Comparison of ENCODE assay signal across 1 cellular context in the genomic region with DNA sequence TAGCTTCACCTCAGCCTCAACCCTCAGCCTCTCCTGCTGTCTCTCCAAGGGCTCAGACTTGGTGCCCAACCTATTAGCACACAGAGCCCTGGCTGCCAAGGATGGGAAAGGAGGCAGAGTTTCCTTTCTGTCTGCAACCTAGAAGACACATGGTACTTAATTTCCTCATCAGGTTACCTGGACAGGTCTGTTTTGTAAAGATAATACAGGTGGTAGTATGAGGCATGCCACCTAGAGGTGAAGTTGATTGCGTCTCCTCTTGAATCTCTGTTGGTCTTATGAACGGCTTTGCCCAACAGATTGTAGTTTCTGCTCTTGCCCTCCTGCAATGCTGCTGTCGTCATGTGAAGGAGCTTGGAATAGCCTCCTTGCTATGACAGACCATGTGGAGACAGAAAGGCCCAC.
A peak's percentile ranks its signal among the peaks of the same experiment; 100 is the strongest.
TF ChIP-seq lines count a peak whose summit lies in the region.

No MANE protein-coding gene starts in this region.

TF ChIP-seq in HepG2, 621 proteins besides CTCF, POLR2A, EP300 and RAD21 (continued from another document and continues in another):
- TF ChIP-seq, protein P1, sequence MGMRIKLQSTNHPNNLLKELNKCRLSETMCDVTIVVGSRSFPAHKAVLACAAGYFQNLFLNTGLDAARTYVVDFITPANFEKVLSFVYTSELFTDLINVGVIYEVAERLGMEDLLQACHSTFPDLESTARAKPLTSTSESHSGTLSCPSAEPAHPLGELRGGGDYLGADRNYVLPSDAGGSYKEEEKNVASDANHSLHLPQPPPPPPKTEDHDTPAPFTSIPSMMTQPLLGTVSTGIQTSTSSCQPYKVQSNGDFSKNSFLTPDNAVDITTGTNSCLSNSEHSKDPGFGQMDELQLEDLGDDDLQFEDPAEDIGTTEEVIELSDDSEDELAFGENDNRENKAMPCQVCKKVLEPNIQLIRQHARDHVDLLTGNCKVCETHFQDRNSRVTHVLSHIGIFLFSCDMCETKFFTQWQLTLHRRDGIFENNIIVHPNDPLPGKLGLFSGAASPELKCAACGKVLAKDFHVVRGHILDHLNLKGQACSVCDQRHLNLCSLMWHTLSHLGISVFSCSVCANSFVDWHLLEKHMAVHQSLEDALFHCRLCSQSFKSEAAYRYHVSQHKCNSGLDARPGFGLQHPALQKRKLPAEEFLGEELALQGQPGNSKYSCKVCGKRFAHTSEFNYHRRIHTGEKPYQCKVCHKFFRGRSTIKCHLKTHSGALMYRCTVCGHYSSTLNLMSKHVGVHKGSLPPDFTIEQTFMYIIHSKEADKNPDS (CRISPR knock-in tag; IDR thresholded peaks at IDR 0.05): no peak
- TF ChIP-seq ZC3H13 (CRISPR knock-in tag; IDR thresholded peaks at IDR 0.05) (no peak), ZNF296 (CRISPR knock-in tag; conservative IDR thresholded peaks at IDR 0.05) (no peak), CREM (IDR thresholded peaks at IDR 0.05) (no peak), CREM (CRISPR knock-in tag; IDR thresholded peaks at IDR 0.05) (no peak), SAP130 (CRISPR knock-in tag; IDR thresholded peaks at IDR 0.05; ENCODE audit: low read depth) (peak; percentile 28; the same call in 1 of the 2 replicates), MYC (CRISPR knock-in tag; IDR thresholded peaks at IDR 0.05; ENCODE audit: borderline replicate concordance) (no peak), ZFX (CRISPR knock-in tag; IDR thresholded peaks at IDR 0.05; ENCODE audit: low read depth) (no peak), NR2F2 (IDR thresholded peaks at IDR 0.05; ENCODE audit: borderline replicate concordance, low read depth) (no peak), ZNF547 (CRISPR knock-in tag; IDR thresholded peaks at IDR 0.05) (no peak), RBAK (CRISPR knock-in tag; IDR thresholded peaks at IDR 0.05) (no peak), KLF9 (CRISPR knock-in tag; IDR thresholded peaks at IDR 0.05; ENCODE audit: low read depth) (no peak), TBX2 (CRISPR knock-in tag; IDR thresholded peaks at IDR 0.05; ENCODE audit: borderline replicate concordance) (no peak), SP2 (CRISPR knock-in tag; IDR thresholded peaks at IDR 0.05) (no peak), ZNF557 (CRISPR knock-in tag; IDR thresholded peaks at IDR 0.05) (no peak), ZNF143 (CRISPR knock-in tag; IDR thresholded peaks at IDR 0.05) (no peak), ZNF12 (CRISPR knock-in tag; IDR thresholded peaks at IDR 0.05) (no peak), THAP11 (CRISPR knock-in tag; IDR thresholded peaks at IDR 0.05) (0 out of 2 replicates have a peak, but pooled peaks have one; percentile 20), KLF11 (CRISPR knock-in tag; IDR thresholded peaks at IDR 0.05) (no peak)
- TF ChIP-seq, protein P2, sequence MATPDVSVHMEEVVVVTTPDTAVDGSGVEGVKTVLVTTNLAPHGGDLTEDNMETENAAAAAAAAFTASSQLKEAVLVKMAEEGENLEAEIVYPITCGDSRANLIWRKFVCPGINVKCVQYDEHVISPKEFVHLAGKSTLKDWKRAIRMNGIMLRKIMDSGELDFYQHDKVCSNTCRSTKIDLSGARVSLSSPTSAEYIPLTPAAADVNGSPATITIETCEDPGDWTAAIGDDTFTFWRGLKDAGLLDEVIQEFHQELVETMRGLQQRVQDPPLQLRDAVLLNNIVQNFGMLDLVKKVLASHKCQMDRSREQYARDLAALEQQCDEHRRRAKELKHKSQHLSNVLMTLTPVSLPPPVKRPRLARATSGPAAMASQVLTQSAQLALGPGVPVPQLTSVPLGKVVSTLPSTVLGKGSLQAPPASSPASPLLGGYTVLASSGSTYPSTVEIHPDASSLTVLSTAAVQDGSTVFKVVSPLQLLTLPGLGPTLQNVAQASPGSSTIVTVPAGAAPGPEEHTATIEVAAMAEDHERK (CRISPR knock-in tag; IDR thresholded peaks at IDR 0.05; ENCODE audit: low read depth): no peak
- TF ChIP-seq, protein P3, sequence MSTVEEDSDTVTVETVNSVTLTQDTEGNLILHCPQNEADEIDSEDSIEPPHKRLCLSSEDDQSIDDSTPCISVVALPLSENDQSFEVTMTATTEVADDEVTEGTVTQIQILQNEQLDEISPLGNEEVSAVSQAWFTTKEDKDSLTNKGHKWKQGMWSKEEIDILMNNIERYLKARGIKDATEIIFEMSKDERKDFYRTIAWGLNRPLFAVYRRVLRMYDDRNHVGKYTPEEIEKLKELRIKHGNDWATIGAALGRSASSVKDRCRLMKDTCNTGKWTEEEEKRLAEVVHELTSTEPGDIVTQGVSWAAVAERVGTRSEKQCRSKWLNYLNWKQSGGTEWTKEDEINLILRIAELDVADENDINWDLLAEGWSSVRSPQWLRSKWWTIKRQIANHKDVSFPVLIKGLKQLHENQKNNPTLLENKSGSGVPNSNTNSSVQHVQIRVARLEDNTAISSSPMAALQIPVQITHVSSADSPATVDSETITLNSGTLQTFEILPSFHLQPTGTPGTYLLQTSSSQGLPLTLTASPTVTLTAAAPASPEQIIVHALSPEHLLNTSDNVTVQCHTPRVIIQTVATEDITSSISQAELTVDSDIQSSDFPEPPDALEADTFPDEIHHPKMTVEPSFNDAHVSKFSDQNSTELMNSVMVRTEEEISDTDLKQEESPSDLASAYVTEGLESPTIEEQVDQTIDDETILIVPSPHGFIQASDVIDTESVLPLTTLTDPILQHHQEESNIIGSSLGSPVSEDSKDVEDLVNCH (CRISPR knock-in tag; IDR thresholded peaks at IDR 0.05): no peak
- TF ChIP-seq, protein P4, sequence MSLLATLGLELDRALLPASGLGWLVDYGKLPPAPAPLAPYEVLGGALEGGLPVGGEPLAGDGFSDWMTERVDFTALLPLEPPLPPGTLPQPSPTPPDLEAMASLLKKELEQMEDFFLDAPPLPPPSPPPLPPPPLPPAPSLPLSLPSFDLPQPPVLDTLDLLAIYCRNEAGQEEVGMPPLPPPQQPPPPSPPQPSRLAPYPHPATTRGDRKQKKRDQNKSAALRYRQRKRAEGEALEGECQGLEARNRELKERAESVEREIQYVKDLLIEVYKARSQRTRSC (CRISPR knock-in tag; IDR thresholded peaks at IDR 0.05; ENCODE audit: low read depth): no peak
- TF ChIP-seq, protein P5, sequence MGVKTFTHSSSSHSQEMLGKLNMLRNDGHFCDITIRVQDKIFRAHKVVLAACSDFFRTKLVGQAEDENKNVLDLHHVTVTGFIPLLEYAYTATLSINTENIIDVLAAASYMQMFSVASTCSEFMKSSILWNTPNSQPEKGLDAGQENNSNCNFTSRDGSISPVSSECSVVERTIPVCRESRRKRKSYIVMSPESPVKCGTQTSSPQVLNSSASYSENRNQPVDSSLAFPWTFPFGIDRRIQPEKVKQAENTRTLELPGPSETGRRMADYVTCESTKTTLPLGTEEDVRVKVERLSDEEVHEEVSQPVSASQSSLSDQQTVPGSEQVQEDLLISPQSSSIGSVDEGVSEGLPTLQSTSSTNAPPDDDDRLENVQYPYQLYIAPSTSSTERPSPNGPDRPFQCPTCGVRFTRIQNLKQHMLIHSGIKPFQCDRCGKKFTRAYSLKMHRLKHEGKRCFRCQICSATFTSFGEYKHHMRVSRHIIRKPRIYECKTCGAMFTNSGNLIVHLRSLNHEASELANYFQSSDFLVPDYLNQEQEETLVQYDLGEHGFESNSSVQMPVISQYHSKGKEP (CRISPR knock-in tag; IDR thresholded peaks at IDR 0.05): 0 out of 2 replicates have a peak, but pooled peaks have one; percentile 59
- TF ChIP-seq, protein P6, sequence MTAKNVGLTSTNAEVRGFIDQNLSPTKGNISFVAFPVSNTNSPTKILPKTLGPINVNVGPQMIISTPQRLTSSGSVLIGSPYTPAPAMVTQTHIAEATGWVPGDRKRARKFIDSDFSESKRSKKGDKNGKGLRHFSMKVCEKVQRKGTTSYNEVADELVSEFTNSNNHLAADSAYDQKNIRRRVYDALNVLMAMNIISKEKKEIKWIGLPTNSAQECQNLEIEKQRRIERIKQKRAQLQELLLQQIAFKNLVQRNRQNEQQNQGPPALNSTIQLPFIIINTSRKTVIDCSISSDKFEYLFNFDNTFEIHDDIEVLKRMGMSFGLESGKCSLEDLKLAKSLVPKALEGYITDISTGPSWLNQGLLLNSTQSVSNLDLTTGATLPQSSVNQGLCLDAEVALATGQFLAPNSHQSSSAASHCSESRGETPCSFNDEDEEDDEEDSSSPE (CRISPR knock-in tag; IDR thresholded peaks at IDR 0.05): no peak
- TF ChIP-seq, protein P7, sequence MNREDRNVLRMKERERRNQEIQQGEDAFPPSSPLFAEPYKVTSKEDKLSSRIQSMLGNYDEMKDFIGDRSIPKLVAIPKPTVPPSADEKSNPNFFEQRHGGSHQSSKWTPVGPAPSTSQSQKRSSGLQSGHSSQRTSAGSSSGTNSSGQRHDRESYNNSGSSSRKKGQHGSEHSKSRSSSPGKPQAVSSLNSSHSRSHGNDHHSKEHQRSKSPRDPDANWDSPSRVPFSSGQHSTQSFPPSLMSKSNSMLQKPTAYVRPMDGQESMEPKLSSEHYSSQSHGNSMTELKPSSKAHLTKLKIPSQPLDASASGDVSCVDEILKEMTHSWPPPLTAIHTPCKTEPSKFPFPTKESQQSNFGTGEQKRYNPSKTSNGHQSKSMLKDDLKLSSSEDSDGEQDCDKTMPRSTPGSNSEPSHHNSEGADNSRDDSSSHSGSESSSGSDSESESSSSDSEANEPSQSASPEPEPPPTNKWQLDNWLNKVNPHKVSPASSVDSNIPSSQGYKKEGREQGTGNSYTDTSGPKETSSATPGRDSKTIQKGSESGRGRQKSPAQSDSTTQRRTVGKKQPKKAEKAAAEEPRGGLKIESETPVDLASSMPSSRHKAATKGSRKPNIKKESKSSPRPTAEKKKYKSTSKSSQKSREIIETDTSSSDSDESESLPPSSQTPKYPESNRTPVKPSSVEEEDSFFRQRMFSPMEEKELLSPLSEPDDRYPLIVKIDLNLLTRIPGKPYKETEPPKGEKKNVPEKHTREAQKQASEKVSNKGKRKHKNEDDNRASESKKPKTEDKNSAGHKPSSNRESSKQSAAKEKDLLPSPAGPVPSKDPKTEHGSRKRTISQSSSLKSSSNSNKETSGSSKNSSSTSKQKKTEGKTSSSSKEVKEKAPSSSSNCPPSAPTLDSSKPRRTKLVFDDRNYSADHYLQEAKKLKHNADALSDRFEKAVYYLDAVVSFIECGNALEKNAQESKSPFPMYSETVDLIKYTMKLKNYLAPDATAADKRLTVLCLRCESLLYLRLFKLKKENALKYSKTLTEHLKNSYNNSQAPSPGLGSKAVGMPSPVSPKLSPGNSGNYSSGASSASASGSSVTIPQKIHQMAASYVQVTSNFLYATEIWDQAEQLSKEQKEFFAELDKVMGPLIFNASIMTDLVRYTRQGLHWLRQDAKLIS (CRISPR knock-in tag; IDR thresholded peaks at IDR 0.05): no peak
- TF ChIP-seq, protein P8, sequence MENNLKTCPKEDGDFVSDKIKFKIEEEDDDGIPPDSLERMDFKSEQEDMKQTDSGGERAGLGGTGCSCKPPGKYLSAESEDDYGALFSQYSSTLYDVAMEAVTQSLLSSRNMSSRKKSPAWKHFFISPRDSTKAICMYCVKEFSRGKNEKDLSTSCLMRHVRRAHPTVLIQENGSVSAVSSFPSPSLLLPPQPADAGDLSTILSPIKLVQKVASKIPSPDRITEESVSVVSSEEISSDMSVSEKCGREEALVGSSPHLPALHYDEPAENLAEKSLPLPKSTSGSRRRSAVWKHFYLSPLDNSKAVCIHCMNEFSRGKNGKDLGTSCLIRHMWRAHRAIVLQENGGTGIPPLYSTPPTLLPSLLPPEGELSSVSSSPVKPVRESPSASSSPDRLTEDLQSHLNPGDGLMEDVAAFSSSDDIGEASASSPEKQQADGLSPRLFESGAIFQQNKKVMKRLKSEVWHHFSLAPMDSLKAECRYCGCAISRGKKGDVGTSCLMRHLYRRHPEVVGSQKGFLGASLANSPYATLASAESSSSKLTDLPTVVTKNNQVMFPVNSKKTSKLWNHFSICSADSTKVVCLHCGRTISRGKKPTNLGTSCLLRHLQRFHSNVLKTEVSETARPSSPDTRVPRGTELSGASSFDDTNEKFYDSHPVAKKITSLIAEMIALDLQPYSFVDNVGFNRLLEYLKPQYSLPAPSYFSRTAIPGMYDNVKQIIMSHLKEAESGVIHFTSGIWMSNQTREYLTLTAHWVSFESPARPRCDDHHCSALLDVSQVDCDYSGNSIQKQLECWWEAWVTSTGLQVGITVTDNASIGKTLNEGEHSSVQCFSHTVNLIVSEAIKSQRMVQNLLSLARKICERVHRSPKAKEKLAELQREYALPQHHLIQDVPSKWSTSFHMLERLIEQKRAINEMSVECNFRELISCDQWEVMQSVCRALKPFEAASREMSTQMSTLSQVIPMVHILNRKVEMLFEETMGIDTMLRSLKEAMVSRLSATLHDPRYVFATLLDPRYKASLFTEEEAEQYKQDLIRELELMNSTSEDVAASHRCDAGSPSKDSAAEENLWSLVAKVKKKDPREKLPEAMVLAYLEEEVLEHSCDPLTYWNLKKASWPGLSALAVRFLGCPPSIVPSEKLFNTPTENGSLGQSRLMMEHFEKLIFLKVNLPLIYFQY (CRISPR knock-in tag; IDR thresholded peaks at IDR 0.05; ENCODE audit: borderline replicate concordance): no peak
- TF ChIP-seq, protein P9, sequence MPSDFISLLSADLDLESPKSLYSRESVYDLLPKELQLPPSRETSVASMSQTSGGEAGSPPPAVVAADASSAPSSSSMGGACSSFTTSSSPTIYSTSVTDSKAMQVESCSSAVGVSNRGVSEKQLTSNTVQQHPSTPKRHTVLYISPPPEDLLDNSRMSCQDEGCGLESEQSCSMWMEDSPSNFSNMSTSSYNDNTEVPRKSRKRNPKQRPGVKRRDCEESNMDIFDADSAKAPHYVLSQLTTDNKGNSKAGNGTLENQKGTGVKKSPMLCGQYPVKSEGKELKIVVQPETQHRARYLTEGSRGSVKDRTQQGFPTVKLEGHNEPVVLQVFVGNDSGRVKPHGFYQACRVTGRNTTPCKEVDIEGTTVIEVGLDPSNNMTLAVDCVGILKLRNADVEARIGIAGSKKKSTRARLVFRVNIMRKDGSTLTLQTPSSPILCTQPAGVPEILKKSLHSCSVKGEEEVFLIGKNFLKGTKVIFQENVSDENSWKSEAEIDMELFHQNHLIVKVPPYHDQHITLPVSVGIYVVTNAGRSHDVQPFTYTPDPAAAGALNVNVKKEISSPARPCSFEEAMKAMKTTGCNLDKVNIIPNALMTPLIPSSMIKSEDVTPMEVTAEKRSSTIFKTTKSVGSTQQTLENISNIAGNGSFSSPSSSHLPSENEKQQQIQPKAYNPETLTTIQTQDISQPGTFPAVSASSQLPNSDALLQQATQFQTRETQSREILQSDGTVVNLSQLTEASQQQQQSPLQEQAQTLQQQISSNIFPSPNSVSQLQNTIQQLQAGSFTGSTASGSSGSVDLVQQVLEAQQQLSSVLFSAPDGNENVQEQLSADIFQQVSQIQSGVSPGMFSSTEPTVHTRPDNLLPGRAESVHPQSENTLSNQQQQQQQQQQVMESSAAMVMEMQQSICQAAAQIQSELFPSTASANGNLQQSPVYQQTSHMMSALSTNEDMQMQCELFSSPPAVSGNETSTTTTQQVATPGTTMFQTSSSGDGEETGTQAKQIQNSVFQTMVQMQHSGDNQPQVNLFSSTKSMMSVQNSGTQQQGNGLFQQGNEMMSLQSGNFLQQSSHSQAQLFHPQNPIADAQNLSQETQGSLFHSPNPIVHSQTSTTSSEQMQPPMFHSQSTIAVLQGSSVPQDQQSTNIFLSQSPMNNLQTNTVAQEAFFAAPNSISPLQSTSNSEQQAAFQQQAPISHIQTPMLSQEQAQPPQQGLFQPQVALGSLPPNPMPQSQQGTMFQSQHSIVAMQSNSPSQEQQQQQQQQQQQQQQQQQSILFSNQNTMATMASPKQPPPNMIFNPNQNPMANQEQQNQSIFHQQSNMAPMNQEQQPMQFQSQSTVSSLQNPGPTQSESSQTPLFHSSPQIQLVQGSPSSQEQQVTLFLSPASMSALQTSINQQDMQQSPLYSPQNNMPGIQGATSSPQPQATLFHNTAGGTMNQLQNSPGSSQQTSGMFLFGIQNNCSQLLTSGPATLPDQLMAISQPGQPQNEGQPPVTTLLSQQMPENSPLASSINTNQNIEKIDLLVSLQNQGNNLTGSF (CRISPR knock-in tag; IDR thresholded peaks at IDR 0.05): no peak
